In the genomic region with DNA sequence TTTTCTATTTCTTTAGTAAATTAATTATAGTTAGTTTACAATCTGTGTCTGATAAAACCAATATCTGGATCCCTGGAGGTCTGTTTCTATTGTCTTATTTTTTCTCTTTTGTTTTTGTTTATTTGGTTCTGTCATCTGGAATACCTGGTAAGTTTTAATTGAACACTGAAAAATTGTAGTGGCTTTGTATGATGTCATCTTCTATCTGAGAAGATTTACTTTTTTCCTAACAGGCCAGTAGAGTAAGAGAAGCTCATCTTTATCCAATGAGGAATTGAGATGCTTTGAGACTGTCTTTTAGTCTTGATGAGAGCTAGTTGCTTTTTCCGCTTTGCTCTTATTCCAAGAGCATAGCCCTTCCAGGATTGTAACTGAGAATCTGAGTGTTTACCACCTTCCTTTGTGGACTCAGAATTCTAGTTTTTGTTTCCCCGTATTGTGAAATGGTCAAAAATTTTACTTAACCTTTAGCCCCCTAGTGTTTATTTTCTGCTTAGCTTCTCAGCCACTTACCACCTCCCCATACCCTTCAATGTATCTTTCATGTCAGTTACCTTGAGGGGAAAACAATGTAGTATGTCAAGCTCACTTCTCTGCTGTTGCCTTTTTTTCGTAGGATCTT, we compare ENCODE assay signal across 8 cellular contexts. TPM values are rescaled to one million over a fixed set of nuclear protein-coding genes. Genes with fewer than 3 reads are reported as not detected.
DNase-seq lines count a peak whose midpoint lies in the region; ATAC-seq and TF ChIP-seq lines count a peak whose summit lies in the region.

No MANE protein-coding gene starts in this region.

- intact Hi-C loops in PC-3 (cut with micrococcal nuclease), result loop anchor here (1.0 to 10.0 kb wide), 2 partner anchors 197 to 360 kb away; a partner anchor contains a TSS

- H3K4me2 ChIP-seq in PC-3 (ENCODE audit: low read length), result no peak overlapping the region

- H4K20me1 ChIP-seq in PC-3 (ENCODE audit: low read length), result 0 out of 2 replicates have a peak, but pooled peaks cover 4% of the 10 kb centered on the region

- H3K36me3 ChIP-seq in PC-3 (ENCODE audit: low read depth, low read length), result 0 out of 2 replicates have a peak, but pooled peaks cover 2% of the 10 kb centered on the region

- no peaks in the 10 kb centered on the region; the same call in 1 of the 2 replicates for H3K4me1 ChIP-seq in PC-3 (ENCODE audit: insufficient read depth, low read length)

- ATAC-seq in PC-3 (no peak), GM18520 (IDR thresholded peaks at IDR 0.05; ENCODE audit: unreplicated experiment) (no peak), HG02938 (IDR thresholded peaks at IDR 0.05; ENCODE audit: unreplicated experiment) (no peak), HG03457 (IDR thresholded peaks at IDR 0.05; ENCODE audit: unreplicated experiment) (no peak)

- POLR2A ChIA-PET in GM10248 (lab: Yijun Ruan, JAX) (no interaction called here), PC-3 (lab: Charles Lee; ENCODE audit: unreplicated experiment) (no interaction called here)

- H3K27ac ChIP-seq in 22Rv1 (no peak overlapping the region), PC-3 (ENCODE audit: low read length) (no peak overlapping the region), coronary artery (no peak overlapping the region)

- H3K27me3 ChIP-seq in PC-3 (ENCODE audit: low read length), result no peaks in the 10 kb centered on the region

- TF ChIP-seq CTCF in 22Rv1 (IDR thresholded peaks at IDR 0.05) (peak; percentile 20), GM10248 (IDR thresholded peaks at IDR 0.05; ENCODE audit: control extremely low read depth, extremely low read depth, low read depth, missing control alignments) (peak; percentile 27), PC-3 (conservative IDR thresholded peaks at IDR 0.05; ENCODE audit: low read depth, low read length) (peak; percentile 62), epithelial cell of esophagus (IDR thresholded peaks at IDR 0.05; ENCODE audit: insufficient read depth, low read depth, low read length, missing control alignments) (peak; percentile 5), coronary artery (IDR thresholded peaks at IDR 0.05) (no peak)

- H3K4me3 ChIP-seq in PC-3 (ENCODE audit: low read length) (no peak overlapping the region), epithelial cell of esophagus (ENCODE audit: low read length) (no peak overlapping the region), coronary artery (no peak overlapping the region)

- H3K9ac ChIP-seq in PC-3 (ENCODE audit: low read length), result no peak overlapping the region

- no peaks in the 10 kb centered on the region for H3K9me3 ChIP-seq in PC-3 (ENCODE audit: low read length)

- no peak overlapping the region for H2AFZ ChIP-seq in PC-3 (ENCODE audit: low read length)

- peak; percentile 26 for DNase-seq in GM10248 (ENCODE audit: extremely low spot score)
- DNase-seq in PC-3, result peak; percentile 31
- DNase-seq in epithelial cell of esophagus (ENCODE audit: low read depth), result no peak
- DNase-seq in coronary artery (ENCODE audit: low spot score), result no peak

- no TSS peak for BruUV-seq in PC-3 (replicated peaks; lab: Mats Ljungman, UMichigan)

- no peaks in the 10 kb centered on the region for H3K9me2 ChIP-seq in PC-3 (replicated peaks; ENCODE audit: low read length)

- CTCF ChIA-PET in GM10248 (lab: Yijun Ruan, JAX) (interaction anchor here (0.6 to 2.4 kb wide), 24 partner anchors 9 to 362 kb away, joined by 3 to 16 read pairs (median 4); no protein-coding TSS in a partner anchor), PC-3 (lab: Charles Lee) (interaction anchor here (0.5 kb wide), 1 partner anchor 385 kb away, joined by 3 read pairs; no protein-coding TSS in a partner anchor)

- H3F3A ChIP-seq in PC-3 (ENCODE audit: low read length, unreplicated experiment), result no peaks in the 10 kb centered on the region

- peaks cover 27% of the 10 kb centered on the region; the same call in 1 of the 2 replicates for H3K79me2 ChIP-seq in PC-3 (ENCODE audit: low read length)

RNA-seq across cellular contexts. Expression of a gene that starts 25.0 kb away (rescaled TPM):
- 57.4 and 77.8 TPM in 2 replicates for total RNA-seq in PC-3 (2014; rRNA removed)

Comparison
In these comparisons a context has a peak if more than half of its experiments do, and no peak if none do; other contexts are left out.
1. DNase-seq: peak in GM10248 (single experiment) and PC-3 (single experiment); none in epithelial cell of esophagus (single experiment) and coronary artery (single experiment).